In the genomic region with DNA sequence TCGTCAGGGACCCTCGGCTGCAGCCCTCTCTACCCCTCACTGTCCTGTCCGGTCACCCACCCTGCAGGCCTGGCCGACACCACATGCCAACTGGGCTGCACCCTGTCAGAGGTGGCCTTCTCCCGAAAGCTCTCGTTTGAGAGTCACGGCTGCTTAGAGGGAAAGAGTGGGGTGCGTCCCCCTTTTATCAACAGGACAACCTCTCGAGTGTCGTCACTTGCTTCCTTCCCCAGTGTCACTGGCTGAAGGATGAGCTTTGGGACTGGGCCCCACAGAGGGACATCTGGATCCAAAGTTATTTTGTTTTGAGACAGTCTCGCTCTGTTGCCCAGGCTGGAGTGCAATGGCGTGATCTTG, we compare ENCODE assay signal across 32 cellular contexts. TPM values are rescaled to one million over a fixed set of nuclear protein-coding genes. Genes with fewer than 3 reads are reported as not detected.
"Had no signal": no experiment of that assay in that cellular context is flagged by ENCODE, and none has a peak within 500 bp of the region (broad histone marks: within the 10 kb centered on the region; RNA-seq: fewer than 3 reads in every experiment).

No MANE protein-coding gene starts in this region.

- H3K27ac ChIP-seq: VCaP had no signal

- ATAC-seq: activated naive CD8-positive, alpha-beta T cell treated with anti-CD3 and anti-CD28 coated beads, Interleukin-2, amount 50 U/mL, for 24 hours; activated T-cell treated with anti-CD3 and anti-CD28 coated beads, Interleukin-2, amount 50 U/mL, for 4 hours had no signal

- DNase-seq: activated B cell treated with CpG ODN at 0.5 μM for 24 hours; activated CD4-positive, alpha-beta memory T cell treated with anti-CD3 and anti-CD28 coated beads for 36 hours; activated CD4-positive, alpha-beta T cell treated with anti-CD3 and anti-CD28 coated beads for 4 hours; activated CD4-positive, alpha-beta T cell treated with anti-CD3 and anti-CD28 coated beads, Interleukin-2, amount 50 U/mL, for 1 hour; activated CD4-positive, CD25-positive, alpha-beta regulatory T cell treated with anti-CD3 and anti-CD28 coated beads, Interleukin-2, amount 50 U/mL, for 72 hours; activated CD8-positive, alpha-beta memory T cell treated with anti-CD3 and anti-CD28 coated beads, Interleukin-2, amount 50 U/mL, for 4 hours; activated gamma-delta T cell treated with Interleukin-2 at 50 U/mL for 16 hours; activated naive CD4-positive, alpha-beta T cell treated with anti-CD3 and anti-CD28 coated beads for 36 hours; activated naive CD8-positive, alpha-beta T cell treated with anti-CD3 and anti-CD28 coated beads, Interleukin-2, amount 50 U/mL, for 24 hours; activated T-cell treated with anti-CD3 and anti-CD28 coated beads for 4 hours; activated T-cell treated with anti-CD3 and anti-CD28 coated beads, Interleukin-2, amount 50 U/mL, for 4 hours; anterior cingulate cortex; caudate nucleus; Karpas-422; KBM-7; NCI-H1105; NCI-H1417 treated with DMSO at 0.1 percent for 48 hours; NCI-H1694; NCI-H1930; NCI-H2081 treated with DMSO at 0.1 percent for 48 hours; NCI-H345; NCI-H524 treated with DMSO at 0.1 percent for 48 hours; PC-3; Right ventricle myocardium superior; SW 1271; T-helper 1 cell; T-helper 2 cell; T-helper 9 cell had no signal

RNA-seq across cellular contexts. Expression of gene CREB3L3, which starts 58.0 kb away (rescaled TPM):
- total RNA-seq: activated B cell treated with CpG ODN at 0.5 μM for 24 hours; activated CD4-positive, alpha-beta memory T cell treated with anti-CD3 and anti-CD28 coated beads for 36 hours; activated naive CD4-positive, alpha-beta T cell treated with anti-CD3 and anti-CD28 coated beads for 36 hours; bronchial epithelial cell; MCF 10A; NCI-H460; PC-3; Right ventricle myocardium superior had no signal
